ENCODE assay signal across 1 cellular context in genomic region chr9:107137495-107138202, GRCh38.
A peak's percentile ranks its signal among the peaks of the same experiment; 100 is the strongest.
TF ChIP-seq lines count a peak whose summit lies in the region.

No MANE protein-coding gene starts in this region.

TF ChIP-seq in K562, 482 proteins besides CTCF, POLR2A, EP300 and RAD21 (continued from another document):
- TF ChIP-seq HMGXB4 (CRISPR knock-in tag; IDR thresholded peaks at IDR 0.05) (no peak), SMC3 (conservative IDR thresholded peaks at IDR 0.05; ENCODE audit: insufficient read depth, low read depth, low read length) (peak; percentile 42; the same call in 1 of the 2 replicates), KLF16 (IDR thresholded peaks at IDR 0.05) (no peak), KAT7 (CRISPR knock-in tag; IDR thresholded peaks at IDR 0.05; ENCODE audit: borderline replicate concordance) (no peak), ETV1 (tag; conservative IDR thresholded peaks at IDR 0.05; ENCODE audit: low read depth) (no peak), GABPB2 (CRISPR knock-in tag; conservative IDR thresholded peaks at IDR 0.05) (no peak), ZNF696 (CRISPR knock-in tag; conservative IDR thresholded peaks at IDR 0.05) (no peak), EWSR1 (IDR thresholded peaks at IDR 0.05; ENCODE audit: borderline replicate concordance, low read depth, partially characterized antibody) (no peak), TFAP4 (CRISPR knock-in tag; IDR thresholded peaks at IDR 0.05; ENCODE audit: borderline replicate concordance) (no peak), RBM25 (IDR thresholded peaks at IDR 0.05; ENCODE audit: low read depth, low read length, severe bottlenecking) (peak; percentile 96), ZBTB26 (CRISPR knock-in tag; IDR thresholded peaks at IDR 0.05) (no peak), ZNF324 (CRISPR knock-in tag; IDR thresholded peaks at IDR 0.05) (no peak), NFIC (IDR thresholded peaks at IDR 0.05) (no peak), HEY1 (CRISPR knock-in tag; IDR thresholded peaks at IDR 0.05; ENCODE audit: borderline replicate concordance) (no peak), GABPB1 (CRISPR knock-in tag; IDR thresholded peaks at IDR 0.05) (no peak), GTF3C2 (IDR thresholded peaks at IDR 0.05; ENCODE audit: borderline replicate concordance, extremely low read depth, insufficient read length) (no peak), ZSCAN32 (CRISPR knock-in tag; IDR thresholded peaks at IDR 0.05) (no peak), SMARCA5 (IDR thresholded peaks at IDR 0.05) (peak; percentile 78; the same call in 1 of the 2 replicates), AFF1 (IDR thresholded peaks at IDR 0.05; ENCODE audit: low read depth in 1 of 2, partially characterized antibody in 2 of 2) (no peak), CEBPB (tag; IDR thresholded peaks at IDR 0.05) (no peak), ZNF398 (CRISPR knock-in tag; IDR thresholded peaks at IDR 0.05) (no peak), ZBTB43 (CRISPR knock-in tag; IDR thresholded peaks at IDR 0.05) (no peak), MAX (CRISPR knock-in tag; IDR thresholded peaks at IDR 0.05) (no peak), GMEB1 (CRISPR knock-in tag; IDR thresholded peaks at IDR 0.05) (no peak), FOXM1 (IDR thresholded peaks at IDR 0.05; ENCODE audit: low read depth) (no peak), FOXM1 (CRISPR knock-in tag; IDR thresholded peaks at IDR 0.05; ENCODE audit: low read depth) (no peak), CEBPG (CRISPR knock-in tag; IDR thresholded peaks at IDR 0.05) (no peak), CEBPG (tag; conservative IDR thresholded peaks at IDR 0.05 in 1 of 2, IDR thresholded peaks at IDR 0.05 in 1 of 2) (peak in 1 of 2 experiments; percentile 7; a peak in 1 of 4 replicates), ID3 (CRISPR knock-in tag; IDR thresholded peaks at IDR 0.05) (no peak), ID3 (tag; IDR thresholded peaks at IDR 0.05) (no peak), ZNF395 (CRISPR knock-in tag; IDR thresholded peaks at IDR 0.05) (no peak)
